Comparison of ENCODE assay signal across 26 cellular contexts in genomic region chr22:29124777-29125506, GRCh38.
"Had no signal": no experiment of that assay in that cellular context is flagged by ENCODE, and none has a peak within 500 bp of the region (broad histone marks: within the 10 kb centered on the region; RNA-seq: fewer than 3 reads in every experiment).

No MANE protein-coding gene starts in this region.

- H3K4me1 Mint-ChIP-seq: mesothelial cell of epicardium had no signal

- H3K9me3 ChIP-seq: pancreas, prostate gland, sigmoid colon, suprapubic skin, thoracic aorta, tibial artery, upper lobe of right lung had no signal

- H3K36me3 ChIP-seq: pancreas, prostate gland, sigmoid colon, thoracic aorta, upper lobe of right lung had no signal

- H3K4me3 Mint-ChIP-seq: mesothelial cell of epicardium; naive B cell; natural killer cell; nephron progenitor cell; stimulated activated effector memory CD8-positive, alpha-beta T cell treated with anti-CD3 and anti-CD28 coated beads, Interleukin-12 subunit alpha, Interleukin-12 subunit beta, amount 100 ng/mL, for 72 hours; stimulated activated naive CD8-positive, alpha-beta T cell treated with anti-CD3 and anti-CD28 coated beads, Interleukin-15, Interleukin-2, amounts not matched to agents 100 ng/mL and 50 ng/mL, for 24 hours had no signal

- H3K4me3 ChIP-seq: left ventricle myocardium inferior, lung, pancreas, prostate gland, sigmoid colon, spleen, suprapubic skin, thoracic aorta, tibial artery, upper lobe of right lung had no signal

- H3K4me1 ChIP-seq: sigmoid colon, spleen had no signal

- H3K9me3 Mint-ChIP-seq: natural killer cell; stimulated activated naive CD8-positive, alpha-beta T cell treated with anti-CD3 and anti-CD28 coated beads, Interleukin-15, Interleukin-2, amounts not matched to agents 100 ng/mL and 50 ng/mL, for 24 hours had no signal

- H3K27ac ChIP-seq: left ventricle myocardium inferior, pancreas, prostate gland, sigmoid colon, spleen, suprapubic skin, thoracic aorta, tibial artery, upper lobe of right lung had no signal

- H3K27me3 ChIP-seq: pancreas, sigmoid colon, spleen, suprapubic skin, tibial artery, upper lobe of right lung had no signal

- H3K36me3 Mint-ChIP-seq: stimulated activated effector memory CD8-positive, alpha-beta T cell treated with anti-CD3 and anti-CD28 coated beads, Interleukin-12 subunit alpha, Interleukin-12 subunit beta, amount 100 ng/mL, for 72 hours had no signal

- H3K27ac Mint-ChIP-seq: mesothelial cell of epicardium; natural killer cell; stimulated activated effector memory CD8-positive, alpha-beta T cell treated with anti-CD3 and anti-CD28 coated beads, Interleukin-12 subunit alpha, Interleukin-12 subunit beta, amount 100 ng/mL, for 72 hours; stimulated activated naive CD8-positive, alpha-beta T cell treated with anti-CD3 and anti-CD28 coated beads, Interleukin-15, Interleukin-2, amounts not matched to agents 100 ng/mL and 50 ng/mL, for 24 hours had no signal

- DNase-seq: islet precursor cell; left ventricle myocardium inferior; mesendoderm; naive B cell; natural killer cell; nephron progenitor cell; nucleus accumbens; pancreas; posterior cingulate gyrus; retina; right cardiac atrium; sigmoid colon; small intestine; spleen; stimulated activated CD4-positive, alpha-beta T cell treated with anti-CD3 and anti-CD28 coated beads, Interleukin-4, amount 100 ng/mL, for 24 hours; stimulated activated naive CD4-positive, alpha-beta T cell; trophoblast cell; upper lobe of right lung had no signal
